19 cellular contexts compared by ENCODE assay signal in the genomic region with DNA sequence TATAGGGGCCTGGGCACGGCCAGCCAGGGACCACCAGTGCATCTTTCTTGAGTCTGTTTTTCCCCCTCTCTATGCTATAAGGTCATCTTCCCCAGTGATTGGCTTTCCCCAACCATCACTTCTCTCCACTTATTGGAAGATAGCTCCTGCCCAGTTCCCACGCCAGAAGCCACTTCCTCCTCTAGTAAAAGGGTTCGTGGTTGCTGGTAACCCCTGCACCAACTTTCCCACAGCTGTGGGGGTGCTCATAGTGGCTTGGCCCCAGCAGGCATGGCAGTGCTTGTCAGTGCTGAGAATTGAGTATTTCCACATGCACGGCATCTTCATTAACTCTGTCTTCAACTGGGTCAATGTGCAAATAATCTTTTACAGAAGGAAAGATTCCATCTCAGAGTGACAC.
DNase-seq lines count a peak whose midpoint lies in the region; ATAC-seq and TF ChIP-seq lines count a peak whose summit lies in the region.
"Had no signal": no experiment of that assay in that cellular context is flagged by ENCODE, and none has a peak within 500 bp of the region (broad histone marks: within the 10 kb centered on the region; RNA-seq: fewer than 3 reads in every experiment).

No MANE protein-coding gene starts in this region.

- no peak for DNase-seq in activated CD4-positive, alpha-beta T cell treated with anti-CD3 and anti-CD28 coated beads for 36 hours
- no peak for DNase-seq in activated CD4-positive, alpha-beta T cell treated with anti-CD3 and anti-CD28 coated beads, Interleukin-2, amount 50 U/mL, for 4 hours
- peak; percentile 71 for DNase-seq in Jurkat, Clone E6-1 (ENCODE audit: low read depth, low spot score)
- peak; percentile 42 for DNase-seq in activated CD8-positive, alpha-beta T cell treated with anti-CD3 and anti-CD28 coated beads, Interleukin-2, amount 10 ng/mL, durations not matched to agents 7 days and 5 days
- DNase-seq in stimulated activated effector memory CD8-positive, alpha-beta T cell treated with anti-CD3 and anti-CD28 coated beads, Interleukin-12 subunit alpha, Interleukin-12 subunit beta, amount 100 ng/mL, for 72 hours (ENCODE audit: low spot score in 2 of 2): no peak
- DNase-seq in spleen: no peak
- DNase-seq in CD14-positive monocyte (ENCODE audit: low spot score): no peak
- no peak for DNase-seq in LoVo (ENCODE audit: low spot score)
- DNase-seq: activated CD4-positive, alpha-beta memory T cell treated with anti-CD3 and anti-CD28 coated beads, Interleukin-2, amount 10 ng/mL, durations not matched to agents 7 days and 5 days; dermis blood vessel endothelial cell; HCEC 1CT; NCI-H2029; NCI-H446 treated with DMSO at 0.1 percent for 48 hours; SW 1271; transverse colon had no signal

- H3K4me3 Mint-ChIP-seq in activated CD4-positive, alpha-beta T cell treated with anti-CD3 and anti-CD28 coated beads for 36 hours: no peak overlapping the region
- H3K4me3 Mint-ChIP-seq in activated CD8-positive, alpha-beta T cell treated with anti-CD3 and anti-CD28 coated beads, Interleukin-2, amount 10 ng/mL, durations not matched to agents 7 days and 5 days: no peak overlapping the region
- no peak overlapping the region for H3K4me3 Mint-ChIP-seq in stimulated activated effector memory CD8-positive, alpha-beta T cell treated with anti-CD3 and anti-CD28 coated beads, Interleukin-12 subunit alpha, Interleukin-12 subunit beta, amount 100 ng/mL, for 72 hours
- H3K4me3 Mint-ChIP-seq in CD14-positive monocyte: no peak overlapping the region
- H3K4me3 Mint-ChIP-seq: activated CD4-positive, alpha-beta memory T cell treated with anti-CD3 and anti-CD28 coated beads, Interleukin-2, amount 10 ng/mL, durations not matched to agents 7 days and 5 days had no signal

- TF ChIP-seq POLR2A in spleen (IDR thresholded peaks at IDR 0.05): no peak

- CTCF ChIA-PET in activated CD4-positive, alpha-beta T cell treated with anti-CD3 and anti-CD28 coated beads for 36 hours (lab: Charles Lee): interaction anchor here (1.0 to 1.1 kb wide), 2 partner anchors 11 to 24 kb away, joined by 3 read pairs; no protein-coding TSS in a partner anchor
- CTCF ChIA-PET in activated CD8-positive, alpha-beta T cell treated with anti-CD3 and anti-CD28 coated beads, Interleukin-2, amount 10 ng/mL, durations not matched to agents 7 days and 5 days (lab: Charles Lee): no interaction called here

- peaks cover 0 to 33% (median 3%) of the 10 kb centered on the region in 6 donors for H3K36me3 ChIP-seq in spleen
- H3K36me3 ChIP-seq: transverse colon had no signal

- ATAC-seq in activated CD4-positive, alpha-beta T cell treated with anti-CD3 and anti-CD28 coated beads for 36 hours: no peak
- ATAC-seq in activated CD8-positive, alpha-beta T cell treated with anti-CD3 and anti-CD28 coated beads, Interleukin-2, amount 10 ng/mL, durations not matched to agents 7 days and 5 days: no peak
- no peak for ATAC-seq in stimulated activated effector memory CD8-positive, alpha-beta T cell treated with anti-CD3 and anti-CD28 coated beads, Interleukin-12 subunit alpha, Interleukin-12 subunit beta, amount 100 ng/mL, for 72 hours

- peaks cover 50% of the 10 kb centered on the region for H3K4me1 Mint-ChIP-seq in activated CD4-positive, alpha-beta T cell treated with anti-CD3 and anti-CD28 coated beads for 36 hours
- H3K4me1 Mint-ChIP-seq in activated CD8-positive, alpha-beta T cell treated with anti-CD3 and anti-CD28 coated beads, Interleukin-2, amount 10 ng/mL, durations not matched to agents 7 days and 5 days (ENCODE audit: low read depth): peaks cover 30% of the 10 kb centered on the region
- peaks cover 86% of the 10 kb centered on the region for H3K4me1 Mint-ChIP-seq in stimulated activated effector memory CD8-positive, alpha-beta T cell treated with anti-CD3 and anti-CD28 coated beads, Interleukin-12 subunit alpha, Interleukin-12 subunit beta, amount 100 ng/mL, for 72 hours
- H3K4me1 Mint-ChIP-seq in CD14-positive monocyte: peaks cover 39% of the 10 kb centered on the region

- POLR2A ChIA-PET in activated CD4-positive, alpha-beta T cell treated with anti-CD3 and anti-CD28 coated beads for 36 hours (lab: Charles Lee): no interaction called here
- POLR2A ChIA-PET in activated CD8-positive, alpha-beta T cell treated with anti-CD3 and anti-CD28 coated beads, Interleukin-2, amount 10 ng/mL, durations not matched to agents 7 days and 5 days (lab: Charles Lee): no interaction called here

- intact Hi-C loops in activated CD4-positive, alpha-beta T cell treated with anti-CD3 and anti-CD28 coated beads for 36 hours (cut with DNase I, micrococcal nuclease): no loop called here
- intact Hi-C loops in spleen (cut with DNase I; ENCODE audit: low total_unique reads): no loop called here
- intact Hi-C loops in CD14-positive monocyte (cut with micrococcal nuclease): no loop called here

- H3K27ac ChIP-seq in spleen: no peak overlapping the region
- H3K27ac ChIP-seq: C4-2B, neutrophil, RWPE1, transverse colon had no signal

- no peaks in the 10 kb centered on the region for H3K27me3 ChIP-seq in spleen (replicated peaks in 1 of 7)
- H3K27me3 ChIP-seq: neutrophil, transverse colon had no signal

- WGBS in spleen, 5 donors: 51 to 70% (median 63%) methylated on average over 4 of the region's 4 CpGs

- peaks cover 38% of the 10 kb centered on the region for H3K36me3 Mint-ChIP-seq in activated CD4-positive, alpha-beta T cell treated with anti-CD3 and anti-CD28 coated beads for 36 hours (ENCODE audit: low read depth)
- H3K36me3 Mint-ChIP-seq in activated CD8-positive, alpha-beta T cell treated with anti-CD3 and anti-CD28 coated beads, Interleukin-2, amount 10 ng/mL, durations not matched to agents 7 days and 5 days (ENCODE audit: low read depth): peaks cover 34% of the 10 kb centered on the region
- peaks cover 20% of the 10 kb centered on the region for H3K36me3 Mint-ChIP-seq in stimulated activated effector memory CD8-positive, alpha-beta T cell treated with anti-CD3 and anti-CD28 coated beads, Interleukin-12 subunit alpha, Interleukin-12 subunit beta, amount 100 ng/mL, for 72 hours
- peaks cover 30 to 41% of the 10 kb centered on the region in 2 donors for H3K36me3 Mint-ChIP-seq in CD14-positive monocyte

- peak overlapping the region; percentile 22 for H3K27ac Mint-ChIP-seq in activated CD4-positive, alpha-beta T cell treated with anti-CD3 and anti-CD28 coated beads for 36 hours
- H3K27ac Mint-ChIP-seq in activated CD8-positive, alpha-beta T cell treated with anti-CD3 and anti-CD28 coated beads, Interleukin-2, amount 10 ng/mL, durations not matched to agents 7 days and 5 days: no peak overlapping the region
- peak overlapping the region; percentile 67 for H3K27ac Mint-ChIP-seq in stimulated activated effector memory CD8-positive, alpha-beta T cell treated with anti-CD3 and anti-CD28 coated beads, Interleukin-12 subunit alpha, Interleukin-12 subunit beta, amount 100 ng/mL, for 72 hours
- H3K27ac Mint-ChIP-seq in CD14-positive monocyte: peak overlapping the region in 3 of 7 donors; percentile 31 to 56 (median 36)
- H3K27ac Mint-ChIP-seq: activated CD4-positive, alpha-beta memory T cell treated with anti-CD3 and anti-CD28 coated beads, Interleukin-2, amount 10 ng/mL, durations not matched to agents 7 days and 5 days; activated T-helper 2 cell treated with anti-CD3 and anti-CD28 coated beads, Interferon-gamma antibody, Interleukin-2, Interleukin-4, amounts not matched to agents 10 μg/mL and 5 μg/mL and 100 μg/mL, durations not matched to agents 14 hours and 24 hours and 36 hours had no signal

- H3K27me3 Mint-ChIP-seq in activated CD4-positive, alpha-beta T cell treated with anti-CD3 and anti-CD28 coated beads for 36 hours: no peaks in the 10 kb centered on the region
- H3K27me3 Mint-ChIP-seq in activated CD8-positive, alpha-beta T cell treated with anti-CD3 and anti-CD28 coated beads, Interleukin-2, amount 10 ng/mL, durations not matched to agents 7 days and 5 days (ENCODE audit: low read depth): no peaks in the 10 kb centered on the region
- H3K27me3 Mint-ChIP-seq in CD14-positive monocyte (ENCODE audit: low read depth in 3 of 3): no peaks in the 10 kb centered on the region
- H3K27me3 Mint-ChIP-seq: activated CD4-positive, alpha-beta memory T cell treated with anti-CD3 and anti-CD28 coated beads, Interleukin-2, amount 10 ng/mL, durations not matched to agents 7 days and 5 days had no signal

- peaks cover 0 to 12% (median 0%) of the 10 kb centered on the region in 8 donors for H3K9me3 ChIP-seq in spleen
- H3K9me3 ChIP-seq: neutrophil, transverse colon had no signal

- TF ChIP-seq CTCF in spleen (IDR thresholded peaks at IDR 0.05 in 8 of 11, conservative IDR thresholded peaks at IDR 0.05 in 3 of 11): no peak
- no peak for TF ChIP-seq CTCF in CD14-positive monocyte (IDR thresholded peaks at IDR 0.05)

- H3K4me1 ChIP-seq in spleen: peaks cover 0 to 41% (median 19%) of the 10 kb centered on the region in 6 donors

- no peak overlapping the region for H3K4me3 ChIP-seq in Jurkat, Clone E6-1 (ENCODE audit: low read length)
- no peak overlapping the region for H3K4me3 ChIP-seq in spleen
- H3K4me3 ChIP-seq: transverse colon had no signal

- H3K9me3 Mint-ChIP-seq in activated CD4-positive, alpha-beta T cell treated with anti-CD3 and anti-CD28 coated beads for 36 hours (ENCODE audit: low read depth): peaks cover 3% of the 10 kb centered on the region
- no peaks in the 10 kb centered on the region for H3K9me3 Mint-ChIP-seq in activated CD8-positive, alpha-beta T cell treated with anti-CD3 and anti-CD28 coated beads, Interleukin-2, amount 10 ng/mL, durations not matched to agents 7 days and 5 days (ENCODE audit: insufficient read depth)
- no peaks in the 10 kb centered on the region for H3K9me3 Mint-ChIP-seq in stimulated activated effector memory CD8-positive, alpha-beta T cell treated with anti-CD3 and anti-CD28 coated beads, Interleukin-12 subunit alpha, Interleukin-12 subunit beta, amount 100 ng/mL, for 72 hours
- H3K9me3 Mint-ChIP-seq in CD14-positive monocyte: peaks cover 9 to 15% (median 12%) of the 10 kb centered on the region in 7 donors
- H3K9me3 Mint-ChIP-seq: activated CD4-positive, alpha-beta memory T cell treated with anti-CD3 and anti-CD28 coated beads, Interleukin-2, amount 10 ng/mL, durations not matched to agents 7 days and 5 days; activated T-helper 2 cell treated with anti-CD3 and anti-CD28 coated beads, Interferon-gamma antibody, Interleukin-2, Interleukin-4, amounts not matched to agents 10 μg/mL and 5 μg/mL and 100 μg/mL, durations not matched to agents 14 hours and 24 hours and 36 hours had no signal

Comparison
In these comparisons a context has a peak if more than half of its experiments do, and no peak if none do; other contexts are left out.
1. DNase-seq: peak in Jurkat, Clone E6-1 (single experiment) and activated CD8-positive, alpha-beta T cell treated with anti-CD3 and anti-CD28 coated beads, Interleukin-2, amount 10 ng/mL, durations not matched to agents 7 days and 5 days (single experiment); none in activated CD4-positive, alpha-beta T cell treated with anti-CD3 and anti-CD28 coated beads for 36 hours (single experiment), activated CD4-positive, alpha-beta T cell treated with anti-CD3 and anti-CD28 coated beads, Interleukin-2, amount 50 U/mL, for 4 hours (0 of 2), stimulated activated effector memory CD8-positive, alpha-beta T cell treated with anti-CD3 and anti-CD28 coated beads, Interleukin-12 subunit alpha, Interleukin-12 subunit beta, amount 100 ng/mL, for 72 hours (0 of 2), spleen (single experiment), CD14-positive monocyte (single experiment) and LoVo (single experiment).